ENCODE assay signal across 1 cellular context in the genomic region with DNA sequence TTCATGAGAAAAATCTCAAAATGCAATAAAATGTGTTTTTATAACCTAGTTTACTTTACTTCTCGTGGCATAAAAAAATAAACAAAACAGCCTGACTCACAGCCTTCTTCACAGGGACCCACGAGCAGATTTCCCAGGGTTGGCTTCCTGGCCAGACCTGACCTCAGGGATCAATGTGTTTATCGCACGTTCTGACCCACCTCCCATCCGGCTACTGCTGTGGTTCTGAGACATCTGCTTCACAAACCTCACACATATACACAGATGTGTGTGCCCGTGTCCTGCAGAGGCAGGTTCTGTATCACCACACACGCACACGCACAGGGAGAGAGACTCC.
TF ChIP-seq lines count a peak whose summit lies in the region.

No MANE protein-coding gene starts in this region.

TF ChIP-seq in H1, 55 proteins besides CTCF, POLR2A, EP300 and RAD21 (continued from another document):
- TF ChIP-seq, protein P1, sequence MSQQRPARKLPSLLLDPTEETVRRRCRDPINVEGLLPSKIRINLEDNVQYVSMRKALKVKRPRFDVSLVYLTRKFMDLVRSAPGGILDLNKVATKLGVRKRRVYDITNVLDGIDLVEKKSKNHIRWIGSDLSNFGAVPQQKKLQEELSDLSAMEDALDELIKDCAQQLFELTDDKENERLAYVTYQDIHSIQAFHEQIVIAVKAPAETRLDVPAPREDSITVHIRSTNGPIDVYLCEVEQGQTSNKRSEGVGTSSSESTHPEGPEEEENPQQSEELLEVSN (IDR thresholded peaks at IDR 0.05), result no peak
- TF ChIP-seq TAF7 (optimal IDR thresholded peaks at IDR 0.05; ENCODE audit: borderline replicate concordance, low read depth, low read length), result no peak
